ENCODE assay signal across 8 cellular contexts in genomic region chr18:48541747-48542108, GRCh38. TPM values are rescaled to one million over a fixed set of nuclear protein-coding genes. Genes with fewer than 3 reads are reported as not detected.
DNase-seq lines count a peak whose midpoint lies in the region; ATAC-seq, FAIRE-seq and TF ChIP-seq lines count a peak whose summit lies in the region.

No MANE protein-coding gene starts in this region.

- no peak for TF ChIP-seq EP300 in stomach (IDR thresholded peaks at IDR 0.05)

- TF ChIP-seq POLR2A in stomach (IDR thresholded peaks at IDR 0.05): no peak

- no peak for FAIRE-seq in kidney (lab: Jason Lieb, UNC)

- H3K9ac ChIP-seq in kidney (ENCODE audit: low read length in 2 of 2): peak overlapping the region in 1 of 2 donors; percentile 72

- no peaks in the 10 kb centered on the region for H3K36me3 ChIP-seq in kidney (ENCODE audit: control insufficient read depth in 1 of 2, insufficient read depth in 2 of 2, low read length in 2 of 2)
- no peaks in the 10 kb centered on the region for H3K36me3 ChIP-seq in stomach

- in situ Hi-C loops in astrocyte of the cerebellum (cut with HindIII; ENCODE audit: low sequenced_read_pairs): loop anchor here (5.0 kb wide), 1 partner anchor 81 kb away; no protein-coding TSS in a partner anchor

- H3K4me1 ChIP-seq in kidney (ENCODE audit: control insufficient read depth in 1 of 2, insufficient read depth in 1 of 2, low read depth in 1 of 2, low read length in 2 of 2): peaks cover 15 to 21% of the 10 kb centered on the region in 2 donors
- H3K4me1 ChIP-seq in stomach: peaks cover 15 to 65% (median 52%) of the 10 kb centered on the region in 4 donors

- H3K4me3 ChIP-seq in astrocyte of the cerebellum (ENCODE audit: low read depth, low read length): peak overlapping the region; percentile 95
- peak overlapping the region; percentile 49 to 67 for H3K4me3 ChIP-seq in kidney (ENCODE audit: low read length in 2 of 2)
- H3K4me3 ChIP-seq in stomach: peak overlapping the region in 3 of 4 donors; percentile 77 to 93 (median 89)

- intact Hi-C loops in kidney (cut with DNase I): no loop called here
- intact Hi-C loops in stomach (cut with DNase I; ENCODE audit: low total_unique reads): no loop called here

- 84 to 97% (median 85%) methylated on average over 2 of the region's 2 CpGs for WGBS in stomach, 5 donors

- no peaks in the 10 kb centered on the region for H3K27me3 ChIP-seq in stomach

- TF ChIP-seq CTCF in astrocyte of the cerebellum (IDR thresholded peaks at IDR 0.05; ENCODE audit: low read depth, low read length, missing control alignments): no peak
- no peak for TF ChIP-seq CTCF in kidney (IDR thresholded peaks at IDR 0.05; ENCODE audit: borderline replicate concordance, extremely low read depth, insufficient read depth)
- TF ChIP-seq CTCF in stomach (IDR thresholded peaks at IDR 0.05): no peak

- peak overlapping the region; percentile 80 to 88 for H3K27ac ChIP-seq in kidney (ENCODE audit: low read depth in 2 of 2, low read length in 2 of 2)
- peak overlapping the region in 4 of 5 donors; percentile 91 to 96 (median 92) for H3K27ac ChIP-seq in stomach

- DNase-seq in NCI-H82 (lab: John Stamatoyannopoulos, UW): peak; percentile 24
- DNase-seq in NCI-H82 treated with DMSO at 0.1 percent for 48 hours (lab: John Stamatoyannopoulos, UW; ENCODE audit: unreplicated experiment): no peak
- DNase-seq in astrocyte of the cerebellum (ENCODE audit: low read depth): no peak
- no peak for DNase-seq in kidney
- DNase-seq in stomach: no peak
- no peak for DNase-seq in NK-92 treated with Interleukin-12 subunit alpha and Interleukin-12 subunit beta, amount 100 ng/mL, for 24 hours (lab: John Stamatoyannopoulos, UW)
- DNase-seq in NCI-H1930 (lab: John Stamatoyannopoulos, UW): no peak

- H3K9me3 ChIP-seq in kidney (ENCODE audit: control insufficient read depth in 1 of 2, low read length in 2 of 2) (no peaks in the 10 kb centered on the region), stomach (no peaks in the 10 kb centered on the region)

- ATAC-seq in HG03159 (IDR thresholded peaks at IDR 0.05; ENCODE audit: unreplicated experiment): no peak

RNA-seq across cellular contexts. Expression of gene CTIF, which starts 2.9 kb away (rescaled TPM):
- total RNA-seq in kidney (37.3 TPM), stomach (100 to 1,000 TPM in 1 of 5 donors, 10 to 100 TPM in 4; 16.3 to 105 (median 28.4) TPM)
- polyA plus RNA-seq in kidney (ENCODE audit: insufficient read depth, low read depth, low replicate concordance) (41.9 TPM), stomach (10 to 100 TPM; 23.0 to 50.9 (median 32.2) TPM)
